ENCODE assay signal across 23 cellular contexts in the genomic region with DNA sequence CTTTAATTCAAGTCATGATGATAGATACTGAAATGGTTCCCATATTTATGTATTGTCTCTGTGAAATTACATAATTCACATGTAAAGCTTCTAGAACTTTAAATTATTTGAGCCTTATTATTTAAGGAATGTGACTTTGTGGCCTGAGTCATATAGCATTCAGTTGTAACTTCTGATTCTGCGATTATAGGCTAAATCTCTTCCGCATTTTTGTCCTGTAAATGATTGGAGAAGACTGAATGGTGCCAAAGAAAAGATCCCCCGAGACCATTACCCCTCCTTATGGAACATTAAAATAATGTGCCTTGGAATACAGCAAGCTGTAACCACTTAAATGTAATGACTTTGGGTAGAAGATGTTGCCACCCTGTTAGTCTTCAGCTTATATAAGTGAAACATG.
A peak's percentile ranks its signal among the peaks of the same experiment; 100 is the strongest.
DNase-seq lines count a peak whose midpoint lies in the region; ATAC-seq and TF ChIP-seq lines count a peak whose summit lies in the region.
"Had no signal": no experiment of that assay in that cellular context is flagged by ENCODE, and none has a peak within 500 bp of the region (broad histone marks: within the 10 kb centered on the region; RNA-seq: fewer than 3 reads in every experiment).

No MANE protein-coding gene starts in this region.

- peaks cover 40% of the 10 kb centered on the region for H3K4me1 ChIP-seq in SJSA1 (replicated peaks)
- H3K4me1 ChIP-seq in testis = no peaks in the 10 kb centered on the region

- no peak for TF ChIP-seq POLR2A in testis (IDR thresholded peaks at IDR 0.05)

- WGBS in testis, 2 donors = 87 to 96% methylated on average over 3 of the region's 3 CpGs

- H3K36me3 ChIP-seq in SJSA1 (peaks cover 10% of the 10 kb centered on the region; the same call in 1 of the 2 replicates), testis (ENCODE audit: low read depth, missing control alignments) (no peaks in the 10 kb centered on the region)

- no peak for TF ChIP-seq CTCF in testis (IDR thresholded peaks at IDR 0.05)

- DNase-seq in EL (peak; percentile 71), SJSA1 (ENCODE audit: low read depth in 1 of 2, low spot score in 2 of 2) (no peak), fibroblast of gingiva (ENCODE audit: low read depth) (peak; percentile 53), renal cortical epithelial cell (ENCODE audit: low read depth) (peak; percentile 81), testis (no peak), hepatic stellate cell (ENCODE audit: low spot score) (no peak)
- DNase-seq in stimulated activated CD4-positive, alpha-beta T cell treated with anti-CD3 and anti-CD28 coated beads, Interleukin-2, amount 100 ng/mL, for 24 hours = no peak
- DNase-seq: activated CD4-positive, alpha-beta T cell treated with anti-CD3 and anti-CD28 coated beads for 36 hours; AML-193; cortex of kidney; DMS79 treated with DMSO at 0.1 percent for 48 hours; foreskin keratinocyte; GOT3; midbrain; NCI-H1436; NCI-H2171 treated with DMSO at 0.1 percent for 48 hours; NCI-H69; stimulated activated CD4-positive, alpha-beta T cell treated with anti-CD3 and anti-CD28 coated beads, Interleukin-4, amount 100 ng/mL, for 24 hours; T-cell had no signal

- no peak for ATAC-seq in HG03025 (IDR thresholded peaks at IDR 0.05; ENCODE audit: low FRiP score, unreplicated experiment)
- ATAC-seq: activated CD4-positive, alpha-beta T cell treated with anti-CD3 and anti-CD28 coated beads for 36 hours; foreskin keratinocyte; natural killer cell treated with Interleukin-12 subunit alpha and Interleukin-12 subunit beta and Interleukin-15 and Interleukin-18, amount 100 ng/mL, for 72 hours; Right ventricle myocardium inferior; T-cell had no signal

- peak overlapping the region; percentile 28; the same call in 1 of the 2 replicates for H3K27ac ChIP-seq in SJSA1
- no peak overlapping the region for H3K27ac ChIP-seq in testis
- H3K27ac ChIP-seq: foreskin keratinocyte, skin epidermis had no signal

- H3K9me3 ChIP-seq in SJSA1 (replicated peaks) = no peaks in the 10 kb centered on the region
- H3K9me3 ChIP-seq in testis = no peaks in the 10 kb centered on the region

- intact Hi-C loops in testis (cut with DNase I; ENCODE audit: low total_unique reads) = no loop called here

- no peaks in the 10 kb centered on the region for H3K27me3 ChIP-seq in SJSA1 (replicated peaks)
- no peaks in the 10 kb centered on the region for H3K27me3 ChIP-seq in testis
- H3K27me3 ChIP-seq: foreskin keratinocyte had no signal

- H3K4me3 ChIP-seq in SJSA1 (no peak overlapping the region), testis (no peak overlapping the region)
- H3K4me3 ChIP-seq: skin epidermis had no signal

Comparison
In these comparisons a context has a peak if more than half of its experiments do, and no peak if none do; other contexts are left out.
1. DNase-seq: peak in EL (single experiment), fibroblast of gingiva (single experiment) and renal cortical epithelial cell (single experiment); none in SJSA1 (0 of 2), testis (single experiment), stimulated activated CD4-positive, alpha-beta T cell treated with anti-CD3 and anti-CD28 coated beads, Interleukin-2, amount 100 ng/mL, for 24 hours (0 of 2) and hepatic stellate cell (single experiment).